ENCODE assay signal across 1 cellular context in the genomic region with DNA sequence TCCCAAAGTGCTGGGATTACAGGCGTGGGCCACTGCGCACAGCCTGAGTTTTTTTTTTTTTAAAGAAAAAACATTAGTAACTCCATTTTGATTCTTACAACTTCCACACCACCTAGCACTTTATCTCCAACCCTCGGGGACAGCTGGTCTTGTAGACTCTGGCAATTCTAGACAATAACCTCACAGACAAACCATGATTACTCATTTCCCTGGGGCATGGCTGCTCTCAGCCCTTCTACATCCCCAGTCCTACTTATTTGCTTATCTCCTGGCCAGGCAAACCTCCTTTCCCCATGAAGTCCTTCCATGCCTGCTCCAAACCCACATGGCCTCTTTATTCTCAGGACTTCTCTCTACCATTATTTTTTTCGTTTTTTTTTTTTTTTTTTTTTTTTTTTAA.
TF ChIP-seq lines count a peak whose summit lies in the region.

No MANE protein-coding gene starts in this region.

TF ChIP-seq in WTC11, 78 proteins besides CTCF, POLR2A, EP300 and RAD21 (continued from another document):
- no peak for TF ChIP-seq MLX (CRISPR knock-in tag; IDR thresholded peaks at IDR 0.05)
- TF ChIP-seq SMAD3 (CRISPR knock-in tag; IDR thresholded peaks at IDR 0.05; ENCODE audit: borderline replicate concordance), result no peak
- TF ChIP-seq, protein P1, sequence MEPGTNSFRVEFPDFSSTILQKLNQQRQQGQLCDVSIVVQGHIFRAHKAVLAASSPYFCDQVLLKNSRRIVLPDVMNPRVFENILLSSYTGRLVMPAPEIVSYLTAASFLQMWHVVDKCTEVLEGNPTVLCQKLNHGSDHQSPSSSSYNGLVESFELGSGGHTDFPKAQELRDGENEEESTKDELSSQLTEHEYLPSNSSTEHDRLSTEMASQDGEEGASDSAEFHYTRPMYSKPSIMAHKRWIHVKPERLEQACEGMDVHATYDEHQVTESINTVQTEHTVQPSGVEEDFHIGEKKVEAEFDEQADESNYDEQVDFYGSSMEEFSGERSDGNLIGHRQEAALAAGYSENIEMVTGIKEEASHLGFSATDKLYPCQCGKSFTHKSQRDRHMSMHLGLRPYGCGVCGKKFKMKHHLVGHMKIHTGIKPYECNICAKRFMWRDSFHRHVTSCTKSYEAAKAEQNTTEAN (CRISPR knock-in tag; IDR thresholded peaks at IDR 0.05), result no peak
- TF ChIP-seq OVOL2 (CRISPR knock-in tag; IDR thresholded peaks at IDR 0.05; ENCODE audit: borderline replicate concordance), result no peak
- TF ChIP-seq, protein P2, sequence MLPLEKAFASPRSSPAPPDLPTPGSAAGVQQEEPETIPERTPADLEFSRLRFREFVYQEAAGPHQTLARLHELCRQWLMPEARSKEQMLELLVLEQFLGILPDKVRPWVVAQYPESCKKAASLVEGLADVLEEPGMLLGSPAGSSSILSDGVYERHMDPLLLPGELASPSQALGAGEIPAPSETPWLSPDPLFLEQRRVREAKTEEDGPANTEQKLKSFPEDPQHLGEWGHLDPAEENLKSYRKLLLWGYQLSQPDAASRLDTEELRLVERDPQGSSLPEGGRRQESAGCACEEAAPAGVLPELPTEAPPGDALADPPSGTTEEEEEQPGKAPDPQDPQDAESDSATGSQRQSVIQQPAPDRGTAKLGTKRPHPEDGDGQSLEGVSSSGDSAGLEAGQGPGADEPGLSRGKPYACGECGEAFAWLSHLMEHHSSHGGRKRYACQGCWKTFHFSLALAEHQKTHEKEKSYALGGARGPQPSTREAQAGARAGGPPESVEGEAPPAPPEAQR (CRISPR knock-in tag; IDR thresholded peaks at IDR 0.05), result no peak
- no peak for TF ChIP-seq ATF3 (CRISPR knock-in tag; conservative IDR thresholded peaks at IDR 0.05)
TF ChIP-seq in WTC11: peak in this region for 0.
